Comparison of ENCODE assay signal across 1 cellular context in the genomic region with DNA sequence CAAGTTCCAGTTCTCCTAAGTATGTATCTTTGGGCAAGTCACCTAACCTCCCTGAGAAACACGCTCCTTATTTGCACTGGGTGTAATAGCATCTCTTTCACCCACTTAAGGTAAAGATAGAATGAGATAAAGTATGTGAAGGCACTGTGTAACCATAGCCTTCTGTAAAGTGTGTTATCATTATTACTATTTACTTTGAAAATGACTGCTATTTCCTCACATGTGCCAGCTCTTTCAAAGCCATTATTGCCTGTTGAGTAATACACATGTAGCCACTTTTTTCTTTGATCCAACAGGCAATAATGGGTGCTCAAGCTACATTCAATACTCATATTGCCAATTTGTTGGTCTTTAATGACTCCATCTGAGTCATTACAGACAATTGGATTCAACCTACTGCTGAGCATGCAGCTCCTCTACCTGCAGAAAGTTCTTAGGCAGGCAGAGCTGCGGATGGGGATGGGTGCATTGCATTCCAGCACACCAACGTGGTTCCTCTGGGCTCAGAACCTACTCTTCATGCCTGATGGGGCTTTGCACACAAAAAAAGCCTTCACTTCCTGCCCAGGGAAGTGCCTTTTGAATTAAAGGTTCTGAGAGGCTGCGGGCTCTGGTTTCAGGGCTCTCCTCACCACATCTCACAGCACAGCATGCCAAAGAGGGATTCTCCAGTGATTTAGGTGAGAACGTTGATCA.
TF ChIP-seq lines count a peak whose summit lies in the region.

No MANE protein-coding gene starts in this region.

TF ChIP-seq in WTC11, 78 proteins besides CTCF, POLR2A, EP300 and RAD21 (continued from another document):
- no peak for TF ChIP-seq ZNF532 (CRISPR knock-in tag; IDR thresholded peaks at IDR 0.05; ENCODE audit: borderline replicate concordance)
- no peak for TF ChIP-seq ZNF416 (CRISPR knock-in tag; IDR thresholded peaks at IDR 0.05)
- TF ChIP-seq ESRRA (CRISPR knock-in tag; IDR thresholded peaks at IDR 0.05; ENCODE audit: borderline replicate concordance), result no peak
- TF ChIP-seq ETV6 (CRISPR knock-in tag; IDR thresholded peaks at IDR 0.05), result no peak
